1 cellular context compared by ENCODE assay signal in the genomic region with DNA sequence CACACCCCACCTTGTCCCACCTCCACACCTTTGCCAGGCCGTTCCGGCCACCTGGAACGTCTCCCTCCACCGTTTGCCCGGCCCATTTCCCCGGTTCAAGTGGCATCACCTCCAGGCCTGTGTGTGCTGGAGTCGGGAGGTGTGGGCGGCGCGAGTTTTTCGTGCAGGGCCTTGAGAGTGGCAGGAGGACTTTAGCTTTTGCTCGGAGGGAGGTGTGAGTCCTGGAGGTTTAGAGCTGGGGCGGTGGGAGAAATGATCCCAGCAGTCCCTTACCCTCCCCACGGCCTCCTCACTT.
TF ChIP-seq lines count a peak whose summit lies in the region.

No MANE protein-coding gene starts in this region.

TF ChIP-seq in HCT116, 20 proteins besides CTCF, POLR2A, EP300 and RAD21 (continued from another document):
- TF ChIP-seq, protein P1, sequence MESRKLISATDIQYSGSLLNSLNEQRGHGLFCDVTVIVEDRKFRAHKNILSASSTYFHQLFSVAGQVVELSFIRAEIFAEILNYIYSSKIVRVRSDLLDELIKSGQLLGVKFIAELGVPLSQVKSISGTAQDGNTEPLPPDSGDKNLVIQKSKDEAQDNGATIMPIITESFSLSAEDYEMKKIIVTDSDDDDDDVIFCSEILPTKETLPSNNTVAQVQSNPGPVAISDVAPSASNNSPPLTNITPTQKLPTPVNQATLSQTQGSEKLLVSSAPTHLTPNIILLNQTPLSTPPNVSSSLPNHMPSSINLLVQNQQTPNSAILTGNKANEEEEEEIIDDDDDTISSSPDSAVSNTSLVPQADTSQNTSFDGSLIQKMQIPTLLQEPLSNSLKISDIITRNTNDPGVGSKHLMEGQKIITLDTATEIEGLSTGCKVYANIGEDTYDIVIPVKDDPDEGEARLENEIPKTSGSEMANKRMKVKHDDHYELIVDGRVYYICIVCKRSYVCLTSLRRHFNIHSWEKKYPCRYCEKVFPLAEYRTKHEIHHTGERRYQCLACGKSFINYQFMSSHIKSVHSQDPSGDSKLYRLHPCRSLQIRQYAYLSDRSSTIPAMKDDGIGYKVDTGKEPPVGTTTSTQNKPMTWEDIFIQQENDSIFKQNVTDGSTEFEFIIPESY (IDR thresholded peaks at IDR 0.05; ENCODE audit: extremely low read depth, insufficient replicate concordance, low read length) = no peak
- TF ChIP-seq CEBPB (IDR thresholded peaks at IDR 0.05; ENCODE audit: low read depth) (no peak), ZFX (IDR thresholded peaks at IDR 0.05) (no peak), JUND (IDR thresholded peaks at IDR 0.05) (no peak), CBX3 (IDR thresholded peaks at IDR 0.05; ENCODE audit: low read depth) (no peak), POLR2AphosphoS5 (IDR thresholded peaks at IDR 0.05; ENCODE audit: low read depth, low read length) (no peak), SP1 (IDR thresholded peaks at IDR 0.05; ENCODE audit: low read depth) (no peak), FOSL1 (IDR thresholded peaks at IDR 0.05; ENCODE audit: low read depth) (no peak), SIN3A (IDR thresholded peaks at IDR 0.05; ENCODE audit: low read depth) (no peak)
- TF ChIP-seq, protein P2, sequence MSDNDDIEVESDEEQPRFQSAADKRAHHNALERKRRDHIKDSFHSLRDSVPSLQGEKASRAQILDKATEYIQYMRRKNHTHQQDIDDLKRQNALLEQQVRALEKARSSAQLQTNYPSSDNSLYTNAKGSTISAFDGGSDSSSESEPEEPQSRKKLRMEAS (IDR thresholded peaks at IDR 0.05) = no peak
